Comparison of ENCODE assay signal across 10 cellular contexts in genomic region chr14:103126873-103127304, GRCh38. TPM values are rescaled to one million over a fixed set of nuclear protein-coding genes. Genes with fewer than 3 reads are reported as not detected.
DNase-seq lines count a peak whose midpoint lies in the region; ATAC-seq and TF ChIP-seq lines count a peak whose summit lies in the region.
"Had no signal": no experiment of that assay in that cellular context is flagged by ENCODE, and none has a peak within 500 bp of the region (broad histone marks: within the 10 kb centered on the region; RNA-seq: fewer than 3 reads in every experiment).

No MANE protein-coding gene starts in this region.

- no peaks in the 10 kb centered on the region for H3K4me1 ChIP-seq in H9 (ENCODE audit: insufficient read depth, low read length)
- no peaks in the 10 kb centered on the region for H3K4me1 ChIP-seq in CD8-positive, alpha-beta T cell (ENCODE audit: insufficient read depth, low read length)

- no CpG with 5 or more reads among the region's 62 CpGs for WGBS in H9 (ENCODE audit: extremely low coverage, insufficient read length, low lambda C conversion rate)
- 53 to 56% methylated on average over 5 to 35 of the region's 62 CpGs for WGBS in lower leg skin, 2 donors

- H4K91ac ChIP-seq in H9 (ENCODE audit: insufficient read length, low read depth, low read length), result no peak overlapping the region

- H3K18ac ChIP-seq in H9 (ENCODE audit: insufficient read length, low read depth, low read length), result no peak overlapping the region

- H2BK120ac ChIP-seq in H9 (ENCODE audit: low read depth, low read length, poor library complexity, severe bottlenecking), result no peak overlapping the region

- H2BK15ac ChIP-seq in H9 (ENCODE audit: low read depth, low read length), result no peak overlapping the region

- DNase-seq in H9 (peak; percentile 82), astrocyte of the cerebellum (ENCODE audit: low read depth) (no peak), islet precursor cell (peak; percentile 91), skeletal muscle cell (ENCODE audit: low read depth) (no peak), lower leg skin (ENCODE audit: low spot score in 2 of 2) (no peak)
- DNase-seq in CD8-positive, alpha-beta T cell, result no peak
- no peak for DNase-seq in stimulated activated CD4-positive, alpha-beta T cell treated with anti-CD3 and anti-CD28 coated beads, Interleukin-12 subunit alpha, Interleukin-12 subunit beta, amount 100 ng/mL, for 4 hours
- DNase-seq: activated CD4-positive, alpha-beta memory T cell treated with anti-CD3 and anti-CD28 coated beads, Interleukin-2, amount 10 ng/mL, durations not matched to agents 7 days and 5 days; NCI-H187 treated with DMSO at 0.1 percent for 48 hours had no signal

- peaks cover 41% of the 10 kb centered on the region for H3K27me3 Mint-ChIP-seq in H9 (ENCODE audit: low read depth)
- H3K27me3 Mint-ChIP-seq in CD8-positive, alpha-beta T cell (ENCODE audit: low read depth), result peaks cover 9% of the 10 kb centered on the region

- H3K36me3 Mint-ChIP-seq in H9 (ENCODE audit: insufficient read depth in 1 of 3, low read depth in 3 of 3), result peaks cover 0 to 5% (median 0%) of the 10 kb centered on the region in 3 experiments; a peak in 4 of 7 replicates
- no peaks in the 10 kb centered on the region for H3K36me3 Mint-ChIP-seq in CD8-positive, alpha-beta T cell

- POLR2A ChIA-PET in CD8-positive, alpha-beta T cell (lab: Charles Lee), result no interaction called here

- no peak overlapping the region for H3K27ac ChIP-seq in H9 (ENCODE audit: insufficient read length, low read depth, low read length)
- no peak overlapping the region for H3K27ac ChIP-seq in CD8-positive, alpha-beta T cell (ENCODE audit: low read depth, low read length)

- intact Hi-C loops in CD8-positive, alpha-beta T cell (cut with DNase I, micrococcal nuclease), result no loop called here
- intact Hi-C loops in lower leg skin (cut with DNase I; ENCODE audit: low total_unique reads), result no loop called here

- TF ChIP-seq CTCF in H9 (conservative IDR thresholded peaks at IDR 0.05) (peak; percentile 44; the same call in 2 of the 3 replicates), astrocyte of the cerebellum (IDR thresholded peaks at IDR 0.05; ENCODE audit: low read depth, low read length, missing control alignments) (no peak), lower leg skin (IDR thresholded peaks at IDR 0.05) (no peak)
- no peak for TF ChIP-seq CTCF in CD8-positive, alpha-beta T cell (IDR thresholded peaks at IDR 0.05)

- no peaks in the 10 kb centered on the region for H3K79me1 ChIP-seq in H9 (ENCODE audit: insufficient read depth, low read depth, low read length, poor library complexity, severe bottlenecking)

- H3K4me3 Mint-ChIP-seq in H9, result peak overlapping the region; percentile 29 to 73; a peak in 2 of 5 replicates
- H3K4me3 Mint-ChIP-seq in CD8-positive, alpha-beta T cell, result no peak overlapping the region
- H3K4me3 Mint-ChIP-seq: activated CD4-positive, alpha-beta memory T cell treated with anti-CD3 and anti-CD28 coated beads, Interleukin-2, amount 10 ng/mL, durations not matched to agents 7 days and 5 days had no signal

- H3K9me3 ChIP-seq in H9 (ENCODE audit: control insufficient read depth, low read depth, low read length), result no peaks in the 10 kb centered on the region
- H3K9me3 ChIP-seq in CD8-positive, alpha-beta T cell (ENCODE audit: low read length), result no peaks in the 10 kb centered on the region

- no peak overlapping the region for H4K8ac ChIP-seq in H9 (replicated peaks; ENCODE audit: insufficient read length, low read depth, low read length)

- peak overlapping the region; percentile 9 for H3K4me2 ChIP-seq in H9 (ENCODE audit: insufficient read depth, insufficient read length, low read length)

- H3K23me2 ChIP-seq in H9 (ENCODE audit: insufficient read length, low read depth, low read length, poor library complexity, severe bottlenecking), result no peaks in the 10 kb centered on the region

- H3K36me3 ChIP-seq in CD8-positive, alpha-beta T cell (ENCODE audit: insufficient read depth, low read length), result no peaks in the 10 kb centered on the region

- H2AFZ ChIP-seq in H9 (ENCODE audit: low read length), result no peak overlapping the region

- no peak for ATAC-seq in CD8-positive, alpha-beta T cell
- no peak for ATAC-seq in HG02870 (IDR thresholded peaks at IDR 0.05; ENCODE audit: unreplicated experiment)

- no peak overlapping the region for H2BK12ac ChIP-seq in H9 (ENCODE audit: insufficient read length, low read depth, low read length)

- CTCF ChIA-PET in CD8-positive, alpha-beta T cell (lab: Charles Lee), result interaction anchor here (2.0 kb wide), 1 partner anchor 21 kb away, joined by 6 read pairs; no protein-coding TSS in a partner anchor

- peaks cover 9% of the 10 kb centered on the region for H4K20me1 ChIP-seq in H9 (ENCODE audit: control insufficient read depth, insufficient read depth, insufficient read length)

- no peak overlapping the region for H3K9ac ChIP-seq in H9 (ENCODE audit: extremely low read depth, insufficient read length, low read length)

- H3K79me2 ChIP-seq in H9 (ENCODE audit: insufficient read depth, low read length), result no peaks in the 10 kb centered on the region

- peaks cover 15 to 26% of the 10 kb centered on the region in 2 experiments for H3K4me1 Mint-ChIP-seq in H9
- H3K4me1 Mint-ChIP-seq in CD8-positive, alpha-beta T cell (ENCODE audit: low read depth), result no peaks in the 10 kb centered on the region

- H3T11ph ChIP-seq in H9 (ENCODE audit: low read length), result no peak overlapping the region

- no peak overlapping the region for H3K4ac ChIP-seq in H9 (ENCODE audit: low read depth, low read length)

- peak overlapping the region; percentile 20 for H3K4me3 ChIP-seq in astrocyte of the cerebellum (ENCODE audit: low read depth, low read length)
- H3K4me3 ChIP-seq in skeletal muscle cell (ENCODE audit: low read depth, low read length), result peak overlapping the region; percentile 25
- no peak overlapping the region for H3K4me3 ChIP-seq in CD8-positive, alpha-beta T cell (ENCODE audit: low read depth, low read length)
- no peak overlapping the region for H3K4me3 ChIP-seq in lower leg skin (ENCODE audit: low read depth, poor library complexity, severe bottlenecking)

- H2AK5ac ChIP-seq in H9 (ENCODE audit: insufficient read length, low read length), result no peak overlapping the region

- H3K27ac Mint-ChIP-seq in H9, result no peak overlapping the region
- H3K27ac Mint-ChIP-seq in CD8-positive, alpha-beta T cell, result no peak overlapping the region
- H3K27ac Mint-ChIP-seq: activated CD4-positive, alpha-beta memory T cell treated with anti-CD3 and anti-CD28 coated beads, Interleukin-2, amount 10 ng/mL, durations not matched to agents 7 days and 5 days had no signal

- no peak overlapping the region for H3K23ac ChIP-seq in H9 (ENCODE audit: insufficient read length, low read depth, low read length)

- H3K14ac ChIP-seq in H9 (ENCODE audit: insufficient read depth, low read length), result no peak overlapping the region

- no peak overlapping the region for H3K56ac ChIP-seq in H9 (ENCODE audit: insufficient read length, low read depth, low read length)

- in situ Hi-C loops in astrocyte of the cerebellum (cut with HindIII; ENCODE audit: low sequenced_read_pairs), result no loop called here

- H3K9me3 Mint-ChIP-seq in H9, result no peaks in the 10 kb centered on the region
- H3K9me3 Mint-ChIP-seq in CD8-positive, alpha-beta T cell, result no peaks in the 10 kb centered on the region
- H3K9me3 Mint-ChIP-seq: activated CD4-positive, alpha-beta memory T cell treated with anti-CD3 and anti-CD28 coated beads, Interleukin-2, amount 10 ng/mL, durations not matched to agents 7 days and 5 days had no signal

- no peak overlapping the region for H4K5ac ChIP-seq in H9 (ENCODE audit: insufficient read length, low read depth, low read length)

- H3K27me3 ChIP-seq in H9 (ENCODE audit: insufficient read depth, low read length), result no peaks in the 10 kb centered on the region
- peaks cover 8% of the 10 kb centered on the region for H3K27me3 ChIP-seq in CD8-positive, alpha-beta T cell (ENCODE audit: insufficient read depth, low read length)

- no peak overlapping the region for H2BK20ac ChIP-seq in H9 (ENCODE audit: low read depth, low read length, poor library complexity, severe bottlenecking)

- TF ChIP-seq POLR2A in lower leg skin (IDR thresholded peaks at IDR 0.05), result no peak

- no peak overlapping the region for H2BK5ac ChIP-seq in H9 (ENCODE audit: insufficient read length, low read length)

RNA-seq across cellular contexts. Expression of gene TNFAIP2, which starts 3.6 kb away (rescaled TPM):
- total RNA-seq in H9 (2021) (29.3 and 29.7 TPM in 2 replicates), lower leg skin (10 to 100 TPM in 3 of 4 donors, 1 to 10 TPM in 1; 8.2 to 33.6 (median 20.3) TPM)
- total RNA-seq in CD8-positive, alpha-beta T cell, result under 1 TPM; 0.44 to 0.90 TPM

RNA-seq across cellular contexts. Expression of gene EXOC3L4, which starts 32.4 kb away (rescaled TPM):
- total RNA-seq in H9 (2021), result 0.39 and 0.42 TPM in 2 replicates
- total RNA-seq in CD8-positive, alpha-beta T cell, result not detected
- total RNA-seq in lower leg skin, result under 1 TPM in 2 of 4 donors, not detected in 2; 0.64 to 0.75 TPM
- total RNA-seq: activated CD4-positive, alpha-beta memory T cell treated with anti-CD3 and anti-CD28 coated beads, Interleukin-2, amount 10 ng/mL, durations not matched to agents 7 days and 5 days had no signal

RNA-seq across cellular contexts. Expression of gene LBHD2, which starts 42.9 kb away (rescaled TPM):
- not detected in 2 replicates for total RNA-seq in H9 (2021)
- not detected for total RNA-seq in CD8-positive, alpha-beta T cell
- not detected for total RNA-seq in lower leg skin
- total RNA-seq: activated CD4-positive, alpha-beta memory T cell treated with anti-CD3 and anti-CD28 coated beads, Interleukin-2, amount 10 ng/mL, durations not matched to agents 7 days and 5 days had no signal

Comparison
In these comparisons a context has a peak if more than half of its experiments do, and no peak if none do; other contexts are left out.
1. DNase-seq: peak in H9 (single experiment) and islet precursor cell (single experiment); none in astrocyte of the cerebellum (single experiment), skeletal muscle cell (single experiment), CD8-positive, alpha-beta T cell (0 of 7), lower leg skin (0 of 2) and stimulated activated CD4-positive, alpha-beta T cell treated with anti-CD3 and anti-CD28 coated beads, Interleukin-12 subunit alpha, Interleukin-12 subunit beta, amount 100 ng/mL, for 4 hours (single experiment).
2. H3K4me3 ChIP-seq: peak in astrocyte of the cerebellum (single experiment) and skeletal muscle cell (single experiment); none in CD8-positive, alpha-beta T cell (single experiment) and lower leg skin (single experiment).
3. RNA of gene TNFAIP2, which starts 3.6 kb away (total RNA-seq): 29.3 to 29.7 TPM in H9 and 8.2 to 33.6 TPM in lower leg skin; 0.44 to 0.90 TPM in CD8-positive, alpha-beta T cell; every median in the first group is over 4 times any median in the second.